2 cellular contexts compared by ENCODE assay signal in genomic region chr4:8585186-8585585, GRCh38.
TF ChIP-seq lines count a peak whose summit lies in the region.

No MANE protein-coding gene starts in this region.

TF ChIP-seq in A549, 52 proteins besides CTCF, POLR2A, EP300 and RAD21:
- TF ChIP-seq FOSL2 (IDR thresholded peaks at IDR 0.05) = no peak
- no peak for TF ChIP-seq FOSL2 (CRISPR knock-in tag; IDR thresholded peaks at IDR 0.05)
- TF ChIP-seq RARB (CRISPR knock-in tag; IDR thresholded peaks at IDR 0.05) = no peak
- no peak for TF ChIP-seq RCOR1 (IDR thresholded peaks at IDR 0.05; ENCODE audit: low read depth, low read length)
- TF ChIP-seq CEBPB (IDR thresholded peaks at IDR 0.05) = no peak
- TF ChIP-seq FOSB (CRISPR knock-in tag; IDR thresholded peaks at IDR 0.05) = no peak
- no peak for TF ChIP-seq CHD2 (IDR thresholded peaks at IDR 0.05; ENCODE audit: low read length, partially characterized antibody)
- no peak for TF ChIP-seq E2F6 (IDR thresholded peaks at IDR 0.05; ENCODE audit: borderline replicate concordance, low read depth)
- TF ChIP-seq POLR2AphosphoS2 (conservative IDR thresholded peaks at IDR 0.05; ENCODE audit: low read length) = no peak
- no peak for TF ChIP-seq HDAC2 (IDR thresholded peaks at IDR 0.05)
- no peak for TF ChIP-seq BHLHE40 (IDR thresholded peaks at IDR 0.05; ENCODE audit: low read depth, low read length)
- TF ChIP-seq CBX8 (IDR thresholded peaks at IDR 0.05) = no peak
- TF ChIP-seq SMC3 (IDR thresholded peaks at IDR 0.05) = no peak
- TF ChIP-seq TP53 (CRISPR knock-in tag; IDR thresholded peaks at IDR 0.05) = no peak
- TF ChIP-seq SREBF2 (IDR thresholded peaks at IDR 0.05) = no peak
- TF ChIP-seq NR3C1 (IDR thresholded peaks at IDR 0.05) = no peak
- no peak for TF ChIP-seq CHD4 (IDR thresholded peaks at IDR 0.05; ENCODE audit: borderline replicate concordance)

TF ChIP-seq in HepG2, 621 proteins besides CTCF, POLR2A, EP300 and RAD21:
- TF ChIP-seq XRCC5 (optimal IDR thresholded peaks at IDR 0.05; ENCODE audit: low read length) (peak; percentile 30), ZNF275 (CRISPR knock-in tag; IDR thresholded peaks at IDR 0.05; ENCODE audit: borderline replicate concordance) (no peak), ZBTB42 (CRISPR knock-in tag; IDR thresholded peaks at IDR 0.05) (no peak)
